In genomic region chr4:119752936-119753335, GRCh38 we compare ENCODE assay signal across 32 cellular contexts.
A peak's percentile ranks its signal among the peaks of the same experiment; 100 is the strongest.
DNase-seq lines count a peak whose midpoint lies in the region; ATAC-seq, FAIRE-seq and TF ChIP-seq lines count a peak whose summit lies in the region.
"Had no signal": no experiment of that assay in that cellular context is flagged by ENCODE, and none has a peak within 500 bp of the region (broad histone marks: within the 10 kb centered on the region; RNA-seq: fewer than 3 reads in every experiment).

No MANE protein-coding gene starts in this region.

- H3K36me3 ChIP-seq in HepG2 (replicated peaks in 1 of 2; ENCODE audit: control insufficient read depth in 1 of 2, insufficient read depth in 2 of 2, low read length in 2 of 2), result no peaks in the 10 kb centered on the region
- H3K36me3 ChIP-seq in right lobe of liver, result no peaks in the 10 kb centered on the region
- no peaks in the 10 kb centered on the region for H3K36me3 ChIP-seq in IMR-90 (ENCODE audit: control insufficient read depth, insufficient read depth, low read length)
- H3K36me3 ChIP-seq: BE2C; BLaER1; BLaER1 treated with 17β-estradiol and CSF1 and Interleukin-3, amounts not matched to agents 10 nM and 100 nM had no signal

- POLR2A ChIA-PET in HepG2 (lab: Yijun Ruan, JAX), result no interaction called here
- POLR2A ChIA-PET in IMR-90 (lab: Charles Lee; ENCODE audit: unreplicated experiment), result no interaction called here

- H2BK20ac ChIP-seq in IMR-90 (ENCODE audit: low read depth, low read length), result no peak overlapping the region

- no peak overlapping the region for H3K9ac ChIP-seq in HepG2 (ENCODE audit: insufficient read depth, low read depth, low read length)
- no peak overlapping the region for H3K9ac ChIP-seq in IMR-90 (ENCODE audit: low read depth, low read length)
- H3K9ac ChIP-seq: BLaER1; BLaER1 treated with 17β-estradiol and CSF1 and Interleukin-3, amounts not matched to agents 10 nM and 100 nM had no signal

- H3K4me3 ChIP-seq in HepG2 (replicated peaks in 1 of 3; ENCODE audit: insufficient read depth in 1 of 3, low read depth in 2 of 3, low read length in 3 of 3) (no peak overlapping the region), right lobe of liver (no peak overlapping the region), IMR-90 (ENCODE audit: insufficient read depth, low read depth, low read length) (no peak overlapping the region)
- H3K4me3 ChIP-seq: A549; BLaER1; BLaER1 treated with 17β-estradiol and CSF1 and Interleukin-3, amounts not matched to agents 10 nM and 100 nM had no signal

- H2BK120ac ChIP-seq in IMR-90 (ENCODE audit: low read depth, low read length), result no peak overlapping the region

- TF ChIP-seq RAD21 in HepG2 (CRISPR knock-in tag; IDR thresholded peaks at IDR 0.05) (no peak), IMR-90 (IDR thresholded peaks at IDR 0.05; ENCODE audit: low read length) (no peak)

- H3K9me1 ChIP-seq in IMR-90 (ENCODE audit: insufficient read depth, low read length), result no peaks in the 10 kb centered on the region

- no peak overlapping the region for H4K91ac ChIP-seq in IMR-90 (ENCODE audit: insufficient read depth, low read depth, low read length)

- no peak overlapping the region for H2BK5ac ChIP-seq in IMR-90 (ENCODE audit: low read depth, low read length, poor library complexity, severe bottlenecking)

- H3K79me1 ChIP-seq in IMR-90 (ENCODE audit: low read depth in 1 of 2, low read length in 2 of 2), result no peaks in the 10 kb centered on the region

- TF ChIP-seq CTCF in HepG2 (CRISPR knock-in tag; IDR thresholded peaks at IDR 0.05) (no peak), right lobe of liver (IDR thresholded peaks at IDR 0.05) (no peak), IMR-90 (conservative IDR thresholded peaks at IDR 0.05; ENCODE audit: low read depth, low read length) (no peak)

- H3K27ac ChIP-seq in HepG2 (ENCODE audit: extremely low read length, insufficient read depth, low read length), result no peak overlapping the region
- H3K27ac ChIP-seq in right lobe of liver, result no peak overlapping the region
- no peak overlapping the region for H3K27ac ChIP-seq in IMR-90 (ENCODE audit: insufficient read depth, low read length)
- H3K27ac ChIP-seq: 22Rv1; A549; BLaER1; BLaER1 treated with 17β-estradiol and CSF1 and Interleukin-3, amounts not matched to agents 10 nM and 100 nM; C4-2B had no signal

- no peak for TF ChIP-seq EP300 in HepG2 (IDR thresholded peaks at IDR 0.05; ENCODE audit: low read depth in 2 of 2, low read length in 2 of 2)
- no peak for TF ChIP-seq EP300 in HepG2 (CRISPR knock-in tag; IDR thresholded peaks at IDR 0.05; ENCODE audit: borderline replicate concordance)

- H3K4me1 ChIP-seq in HepG2 (ENCODE audit: insufficient read depth, low read length) (no peaks in the 10 kb centered on the region), right lobe of liver (no peaks in the 10 kb centered on the region), IMR-90 (ENCODE audit: control insufficient read depth, insufficient read depth, low read length) (peaks cover 13% of the 10 kb centered on the region)
- H3K4me1 ChIP-seq: A549; BE2C; BLaER1; BLaER1 treated with 17β-estradiol and CSF1 and Interleukin-3, amounts not matched to agents 10 nM and 100 nM; Caco-2 had no signal

- H3K4me2 ChIP-seq in HepG2 (ENCODE audit: low read depth, low read length) (no peak overlapping the region), IMR-90 (ENCODE audit: low read depth, low read length) (no peak overlapping the region)
- H3K4me2 ChIP-seq: A549; BLaER1; BLaER1 treated with 17β-estradiol and CSF1 and Interleukin-3, amounts not matched to agents 10 nM and 100 nM had no signal

- no peak overlapping the region for H2AK5ac ChIP-seq in IMR-90 (ENCODE audit: low read depth, low read length)

- H2AK9ac ChIP-seq in IMR-90 (replicated peaks; ENCODE audit: low read depth, low read length, poor library complexity), result no peak overlapping the region

- DNase-seq in HepG2 (ENCODE audit: low spot score), result no peak
- no peak for DNase-seq in right lobe of liver
- DNase-seq in IMR-90, result no peak
- no peak for DNase-seq in erythroblast (lab: John Stamatoyannopoulos, UW)
- DNase-seq: 8988T; ACHN; AML-193; BE2C; C1 segment of cervical spinal cord; Caco-2; Calu3; CD4-positive, alpha-beta memory T cell; CD4-positive, alpha-beta T cell; CD4-positive, CD25-positive, alpha-beta regulatory T cell; CD8-positive, alpha-beta memory T cell; CD8-positive, alpha-beta T cell; COR-L47; DMS 273 treated with DMSO at 0.1 percent for 48 hours; DMS153; DMS53; DMS79; DMS79 treated with DMSO at 0.1 percent for 48 hours; DND-41; EL had no signal

- ATAC-seq in HepG2 (no peak), right lobe of liver (no peak), IMR-90 (ENCODE audit: low read depth) (no peak), HG03025 (IDR thresholded peaks at IDR 0.05; ENCODE audit: low FRiP score, unreplicated experiment) (no peak)
- ATAC-seq: A549; CD8-positive, alpha-beta T cell had no signal

- no peak overlapping the region for H3K18ac ChIP-seq in IMR-90 (ENCODE audit: low read depth, low read length)

- CTCF ChIA-PET in HepG2 (lab: Yijun Ruan, JAX; ENCODE audit: low intra/inter-chr PET ratio, low total read pairs) (no interaction called here), IMR-90 (lab: Yijun Ruan, JAX) (interaction anchor here (0.6 kb wide), 1 partner anchor 96 kb away, joined by 3 read pairs; no protein-coding TSS in a partner anchor)

- no peak overlapping the region for H3K56ac ChIP-seq in IMR-90 (ENCODE audit: extremely low read depth, insufficient read depth, low read length)

- intact Hi-C loops in HepG2 (cut with micrococcal nuclease; ENCODE audit: unreplicated experiment), result no loop called here
- intact Hi-C loops in right lobe of liver (cut with DNase I), result no loop called here
- intact Hi-C loops in IMR-90 (cut with micrococcal nuclease), result no loop called here

- H2AFZ ChIP-seq in HepG2 (ENCODE audit: low read length) (no peak overlapping the region), IMR-90 (replicated peaks; ENCODE audit: low read length, poor library complexity) (no peak overlapping the region)

- no peaks in the 10 kb centered on the region for H3K79me2 ChIP-seq in HepG2 (ENCODE audit: insufficient read depth, low read length)

- H3K23ac ChIP-seq in IMR-90 (ENCODE audit: low read depth, low read length), result no peak overlapping the region

- H3K9me3 ChIP-seq in HepG2 (ENCODE audit: low read length) (no peaks in the 10 kb centered on the region), right lobe of liver (no peaks in the 10 kb centered on the region), IMR-90 (ENCODE audit: control insufficient read depth, insufficient read depth, low read length) (no peaks in the 10 kb centered on the region)
- H3K9me3 ChIP-seq: A549; BE2C; BLaER1; BLaER1 treated with 17β-estradiol and CSF1 and Interleukin-3, amounts not matched to agents 10 nM and 100 nM; Caco-2 had no signal

- FAIRE-seq in HepG2 (lab: Jason Lieb, UNC) (no peak), colon (lab: Jason Lieb, UNC) (peak; percentile 28)
- FAIRE-seq: A549, D721Med had no signal

- in situ Hi-C loops in HepG2 (cut with HindIII; ENCODE audit: extremely low pct_ligation_motif_present, low pct_unique_long_range_greater_than_20kb), result no loop called here
- in situ Hi-C loops in IMR-90 (cut with MboI; ENCODE audit: low sequenced_read_pairs), result no loop called here

- no peak overlapping the region for H3K4ac ChIP-seq in IMR-90 (ENCODE audit: low read depth, low read length)

- dilution Hi-C loops in IMR-90 (cut with HindIII; ENCODE audit: low sequenced_read_pairs, unreplicated experiment), result no loop called here

- BruUV-seq in HepG2 (replicated peaks; lab: Mats Ljungman, UMichigan) (no TSS peak), IMR-90 (replicated peaks; lab: Mats Ljungman, UMichigan) (no TSS peak)

- H3K27me3 ChIP-seq in HepG2 (ENCODE audit: control insufficient read depth in 1 of 2, insufficient read depth in 2 of 2, low read length in 2 of 2) (no peaks in the 10 kb centered on the region), right lobe of liver (no peaks in the 10 kb centered on the region), IMR-90 (ENCODE audit: control insufficient read depth, insufficient read depth, low read length) (no peaks in the 10 kb centered on the region)
- H3K27me3 ChIP-seq: BE2C; BLaER1; BLaER1 treated with 17β-estradiol and CSF1 and Interleukin-3, amounts not matched to agents 10 nM and 100 nM had no signal

- TF ChIP-seq POLR2A in HepG2 (IDR thresholded peaks at IDR 0.05; ENCODE audit: insufficient read depth in 1 of 2, low read depth in 2 of 2, low read length in 2 of 2), result no peak
- no peak for TF ChIP-seq POLR2A in right lobe of liver (IDR thresholded peaks at IDR 0.05)
- no peak for TF ChIP-seq POLR2A in IMR-90 (IDR thresholded peaks at IDR 0.05; ENCODE audit: low read depth, low read length)
- no peak for TF ChIP-seq POLR2A in erythroblast (IDR thresholded peaks at IDR 0.05; ENCODE audit: low read length)

- no peak overlapping the region for H2BK15ac ChIP-seq in IMR-90 (ENCODE audit: low read depth, low read length)

- no peaks in the 10 kb centered on the region for H4K20me1 ChIP-seq in HepG2 (ENCODE audit: insufficient read depth, low read length)
- no peaks in the 10 kb centered on the region for H4K20me1 ChIP-seq in IMR-90 (ENCODE audit: insufficient read depth, low read length)
- H4K20me1 ChIP-seq: BLaER1; BLaER1 treated with 17β-estradiol and CSF1 and Interleukin-3, amounts not matched to agents 10 nM and 100 nM had no signal

- H4K8ac ChIP-seq in IMR-90 (ENCODE audit: low read depth in 2 of 2, low read length in 2 of 2), result no peak overlapping the region

- H3K14ac ChIP-seq in IMR-90 (replicated peaks; ENCODE audit: low read depth, low read length), result no peak overlapping the region

- 0% methylated on average over 2 of the region's 2 CpGs for WGBS in HepG2 (ENCODE audit: low lambda C conversion rate)
- WGBS in right lobe of liver (ENCODE audit: insufficient coverage, low coverage, low lambda C conversion rate, missing lambda C conversion rate), result 61% methylated on average over 2 of the region's 2 CpGs
- no CpG with 5 or more reads among the region's 2 CpGs for WGBS in IMR-90 (ENCODE audit: extremely low coverage in 2 of 2, insufficient read length in 1 of 2), 2 experiments

- no peak overlapping the region for H4K5ac ChIP-seq in IMR-90 (ENCODE audit: low read depth, low read length)

TF ChIP-seq in IMR-90, 13 proteins besides CTCF, POLR2A, EP300 and RAD21:
- TF ChIP-seq CEBPB (IDR thresholded peaks at IDR 0.05; ENCODE audit: low read depth, low read length) (peak; percentile 71; the same call in 1 of the 2 replicates), SMC3 (IDR thresholded peaks at IDR 0.05; ENCODE audit: low read depth, low read length) (no peak)
